Comparison of ENCODE assay signal across 17 cellular contexts in genomic region chr2:70685771-70686171, GRCh38.
DNase-seq lines count a peak whose midpoint lies in the region; ATAC-seq and TF ChIP-seq lines count a peak whose summit lies in the region.
"Had no signal": no experiment of that assay in that cellular context is flagged by ENCODE, and none has a peak within 500 bp of the region (broad histone marks: within the 10 kb centered on the region; RNA-seq: fewer than 3 reads in every experiment).

No MANE protein-coding gene starts in this region.

- H3K27me3 Mint-ChIP-seq in natural killer cell (ENCODE audit: low read depth in 2 of 2), result peaks cover 9 to 11% of the 10 kb centered on the region in 2 donors
- H3K27me3 Mint-ChIP-seq: activated B cell treated with CpG ODN at 0.5 μM for 24 hours; activated T-cell treated with anti-CD3 and anti-CD28 coated beads, Interleukin-2, amount 50 U/mL, for 24 hours; memory B cell; stimulated activated naive CD8-positive, alpha-beta T cell treated with anti-CD3 and anti-CD28 coated beads, Interleukin-15, Interleukin-2, amounts not matched to agents 100 ng/mL and 50 ng/mL, for 24 hours had no signal

- no peak for TF ChIP-seq CTCF in natural killer cell (IDR thresholded peaks at IDR 0.05)

- no peaks in the 10 kb centered on the region for H3K36me3 Mint-ChIP-seq in natural killer cell

- H3K4me1 Mint-ChIP-seq in natural killer cell, result peaks cover 0 to 9% of the 10 kb centered on the region in 2 donors
- H3K4me1 Mint-ChIP-seq: activated B cell treated with CpG ODN at 0.5 μM for 24 hours had no signal

- intact Hi-C loops in posterior cingulate gyrus (cut with DNase I), result loop anchor here (10.0 kb wide), 1 partner anchor 69 kb away; no protein-coding TSS in a partner anchor
- intact Hi-C loops in natural killer cell (cut with micrococcal nuclease), result no loop called here

- H3K27ac Mint-ChIP-seq in natural killer cell, result no peak overlapping the region
- H3K27ac Mint-ChIP-seq: activated B cell treated with CpG ODN at 0.5 μM for 24 hours; activated T-cell treated with anti-CD3 and anti-CD28 coated beads, Interleukin-2, amount 50 U/mL, for 24 hours; memory B cell; stimulated activated naive CD8-positive, alpha-beta T cell treated with anti-CD3 and anti-CD28 coated beads, Interleukin-15, Interleukin-2, amounts not matched to agents 100 ng/mL and 50 ng/mL, for 24 hours had no signal

- DNase-seq in EH (ENCODE audit: low read depth), result peak; percentile 15
- peak; percentile 22 for DNase-seq in NCI-H146 treated with DMSO at 0.1 percent for 48 hours (lab: John Stamatoyannopoulos, UW; ENCODE audit: unreplicated experiment)
- peak in 42 of 58 donors; percentile 4 to 87 (median 29) for DNase-seq in anterior cingulate cortex (lab: John Stamatoyannopoulos, UW)
- peak in 7 of 10 donors; percentile 40 to 90 (median 68) for DNase-seq in posterior cingulate gyrus
- no peak for DNase-seq in natural killer cell
- DNase-seq in activated CD4-positive, alpha-beta T cell treated with anti-CD3 and anti-CD28 coated beads, Interleukin-2, amount 50 U/mL, for 48 hours, result no peak
- no peak for DNase-seq in AG08395 (ENCODE audit: low spot score)
- DNase-seq: activated B cell treated with CpG ODN at 0.5 μM for 24 hours; activated T-cell treated with anti-CD3 and anti-CD28 coated beads, Interleukin-2, amount 50 U/mL, for 24 hours; amniotic stem cell; Caco-2; HCEC 1CT; pancreas; stimulated activated CD4-positive, alpha-beta T cell treated with anti-CD3 and anti-CD28 coated beads, Interleukin-1b, Interleukin-23, amount 100 ng/mL, for 48 hours had no signal

- H3K4me3 Mint-ChIP-seq in natural killer cell, result no peak overlapping the region
- H3K4me3 Mint-ChIP-seq: activated B cell treated with CpG ODN at 0.5 μM for 24 hours; activated T-cell treated with anti-CD3 and anti-CD28 coated beads, Interleukin-2, amount 50 U/mL, for 24 hours; memory B cell; stimulated activated naive CD8-positive, alpha-beta T cell treated with anti-CD3 and anti-CD28 coated beads, Interleukin-15, Interleukin-2, amounts not matched to agents 100 ng/mL and 50 ng/mL, for 24 hours had no signal

- H3K9me3 Mint-ChIP-seq in natural killer cell, result no peaks in the 10 kb centered on the region
- H3K9me3 Mint-ChIP-seq: activated B cell treated with CpG ODN at 0.5 μM for 24 hours; activated T-cell treated with anti-CD3 and anti-CD28 coated beads, Interleukin-2, amount 50 U/mL, for 24 hours; memory B cell; stimulated activated naive CD8-positive, alpha-beta T cell treated with anti-CD3 and anti-CD28 coated beads, Interleukin-15, Interleukin-2, amounts not matched to agents 100 ng/mL and 50 ng/mL, for 24 hours had no signal

- ATAC-seq in natural killer cell, result no peak
- ATAC-seq: pancreas, Right ventricle myocardium inferior had no signal

Comparison
In these comparisons a context has a peak if more than half of its experiments do, and no peak if none do; other contexts are left out.
1. DNase-seq: peak in EH (single experiment), NCI-H146 treated with DMSO at 0.1 percent for 48 hours (single experiment), anterior cingulate cortex (42 of 58) and posterior cingulate gyrus (7 of 10); none in natural killer cell (single experiment), activated CD4-positive, alpha-beta T cell treated with anti-CD3 and anti-CD28 coated beads, Interleukin-2, amount 50 U/mL, for 48 hours (0 of 2) and AG08395 (single experiment).